Comparison of ENCODE assay signal across 8 cellular contexts in the genomic region with DNA sequence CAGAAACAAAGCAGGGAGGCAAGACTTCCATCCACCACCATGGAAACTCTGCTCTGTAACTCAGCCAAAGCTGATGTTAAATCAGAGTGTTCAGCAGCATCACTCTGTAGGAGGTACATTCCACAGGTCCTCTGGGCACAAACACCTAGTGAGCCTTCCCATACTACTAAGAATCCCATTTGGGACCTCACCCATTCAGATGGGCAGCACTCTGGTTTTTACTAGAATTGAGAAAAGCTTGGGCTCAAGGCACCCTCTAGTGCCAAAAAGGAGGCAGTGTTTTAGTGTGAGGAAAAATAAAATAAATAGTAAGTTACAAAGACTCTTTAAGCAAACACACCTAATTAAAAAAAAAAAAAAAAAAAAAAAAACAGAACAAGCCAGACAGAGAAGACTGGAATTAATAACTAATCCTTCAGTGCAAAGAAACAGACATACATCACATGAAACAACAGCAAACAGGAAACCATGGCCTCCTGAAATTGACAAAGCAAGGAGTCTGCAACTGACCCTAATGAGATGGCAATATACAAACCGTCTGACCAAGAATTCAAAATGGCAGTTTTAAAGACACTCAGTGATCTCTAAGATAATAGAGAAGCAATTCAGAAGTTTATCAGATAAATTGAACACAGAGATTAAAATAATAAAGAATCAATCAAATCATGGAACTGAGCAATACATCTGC.
DNase-seq lines count a peak whose midpoint lies in the region; ATAC-seq and TF ChIP-seq lines count a peak whose summit lies in the region.

No MANE protein-coding gene starts in this region.

- peak; percentile 67 for ATAC-seq in HG03565 (IDR thresholded peaks at IDR 0.05; ENCODE audit: unreplicated experiment)
- ATAC-seq in natural killer cell treated with Interleukin-12 subunit alpha and Interleukin-12 subunit beta and Interleukin-15 and Interleukin-18, amount 100 ng/mL, for 72 hours: no peak
- no peak for ATAC-seq in HG03139 (IDR thresholded peaks at IDR 0.05; ENCODE audit: unreplicated experiment)
- ATAC-seq in GM21515 (IDR thresholded peaks at IDR 0.05; ENCODE audit: unreplicated experiment): no peak

- DNase-seq in NCI-H345 treated with DMSO at 0.1 percent for 48 hours (lab: John Stamatoyannopoulos, UW; ENCODE audit: unreplicated experiment) (peak; percentile 2), NCI-H345 (lab: John Stamatoyannopoulos, UW) (no peak), adrenal gland (no peak), tibial nerve (ENCODE audit: low spot score in 2 of 2) (no peak)
- DNase-seq in natural killer cell treated with Interleukin-12 subunit alpha and Interleukin-12 subunit beta and Interleukin-15 and Interleukin-18, amount 100 ng/mL, for 72 hours (ENCODE audit: low spot score): no peak

- H3K9me3 ChIP-seq in adrenal gland (replicated peaks in 1 of 3) (peaks cover 0 to 8% (median 0%) of the 10 kb centered on the region in 3 donors), tibial nerve (peaks cover 0 to 35% (median 0%) of the 10 kb centered on the region in 4 donors)

- no peaks in the 10 kb centered on the region for H3K4me1 ChIP-seq in adrenal gland (replicated peaks in 1 of 2)
- H3K4me1 ChIP-seq in tibial nerve: no peaks in the 10 kb centered on the region

- peaks cover 9 to 13% of the 10 kb centered on the region in 2 donors for H3K4me1 Mint-ChIP-seq in natural killer cell treated with Interleukin-12 subunit alpha and Interleukin-12 subunit beta and Interleukin-15 and Interleukin-18, amount 100 ng/mL, for 72 hours (ENCODE audit: low read depth in 2 of 2)

- no peaks in the 10 kb centered on the region for H3K36me3 ChIP-seq in adrenal gland (replicated peaks in 1 of 2)
- no peaks in the 10 kb centered on the region for H3K36me3 ChIP-seq in tibial nerve

- TF ChIP-seq CTCF in adrenal gland (IDR thresholded peaks at IDR 0.05) (peak; percentile 2 to 37 (median 20)), tibial nerve (IDR thresholded peaks at IDR 0.05) (peak in 1 of 5 experiments; percentile 9)

- 47 to 78% (median 50%) methylated on average over 1 of the region's 1 CpG for WGBS in adrenal gland, 4 donors
- WGBS in tibial nerve, 2 donors: 55 to 62% methylated on average over 1 of the region's 1 CpG

- H3K36me3 Mint-ChIP-seq in natural killer cell treated with Interleukin-12 subunit alpha and Interleukin-12 subunit beta and Interleukin-15 and Interleukin-18, amount 100 ng/mL, for 72 hours: peaks cover 5% of the 10 kb centered on the region

- no peak for TF ChIP-seq POLR2A in adrenal gland (IDR thresholded peaks at IDR 0.05)
- no peak for TF ChIP-seq POLR2A in tibial nerve (IDR thresholded peaks at IDR 0.05)

- intact Hi-C loops in adrenal gland (cut with DNase I): no loop called here

- no peaks in the 10 kb centered on the region for H3K9me3 Mint-ChIP-seq in natural killer cell treated with Interleukin-12 subunit alpha and Interleukin-12 subunit beta and Interleukin-15 and Interleukin-18, amount 100 ng/mL, for 72 hours

- H3K27me3 ChIP-seq in adrenal gland (no peaks in the 10 kb centered on the region), tibial nerve (no peaks in the 10 kb centered on the region)

- peaks cover 11 to 27% of the 10 kb centered on the region in 2 donors for H3K27me3 Mint-ChIP-seq in natural killer cell treated with Interleukin-12 subunit alpha and Interleukin-12 subunit beta and Interleukin-15 and Interleukin-18, amount 100 ng/mL, for 72 hours

- H3K27ac ChIP-seq in adrenal gland: no peak overlapping the region
- H3K27ac ChIP-seq in tibial nerve: no peak overlapping the region

- H3K27ac Mint-ChIP-seq in natural killer cell treated with Interleukin-12 subunit alpha and Interleukin-12 subunit beta and Interleukin-15 and Interleukin-18, amount 100 ng/mL, for 72 hours: no peak overlapping the region

- H3K4me3 ChIP-seq in adrenal gland (no peak overlapping the region), tibial nerve (no peak overlapping the region)

- H3K4me3 Mint-ChIP-seq in natural killer cell treated with Interleukin-12 subunit alpha and Interleukin-12 subunit beta and Interleukin-15 and Interleukin-18, amount 100 ng/mL, for 72 hours: peak overlapping the region; percentile 52

- TF ChIP-seq EP300 in tibial nerve (IDR thresholded peaks at IDR 0.05): no peak
